8 cellular contexts compared by ENCODE assay signal in genomic region chr2:7118606-7119503, GRCh38.
A peak's percentile ranks its signal among the peaks of the same experiment; 100 is the strongest.
DNase-seq lines count a peak whose midpoint lies in the region; ATAC-seq and TF ChIP-seq lines count a peak whose summit lies in the region.

No MANE protein-coding gene starts in this region.

- TF ChIP-seq POLR2A in HCT116 (IDR thresholded peaks at IDR 0.05; ENCODE audit: borderline replicate concordance, extremely low read depth, insufficient read depth, insufficient read length) = no peak

- ATAC-seq in HCT116 = peak; percentile 78
- 0 out of 3 replicates have a peak, but pooled peaks have one; percentile 36 for ATAC-seq in RWPE2 (ENCODE audit: low read depth)
- ATAC-seq in stimulated activated naive CD8-positive, alpha-beta T cell treated with anti-CD3 and anti-CD28 coated beads, Interleukin-15, Interleukin-2, amounts not matched to agents 100 U/mL and 50 U/mL, for 24 hours = peak; percentile 23
- no peak for ATAC-seq in GM18517 (IDR thresholded peaks at IDR 0.05; ENCODE audit: unreplicated experiment)
- ATAC-seq in GM18498 (IDR thresholded peaks at IDR 0.05; ENCODE audit: unreplicated experiment) = no peak

- no peak overlapping the region for H3K4me2 ChIP-seq in HCT116 (ENCODE audit: low read length)

- H3K4me1 ChIP-seq in HCT116 (ENCODE audit: control insufficient read depth in 1 of 2, insufficient read depth in 2 of 2, low read length in 2 of 2) (peaks cover 0 to 4% of the 10 kb centered on the region in 2 experiments; a peak in 2 of 4 replicates), RWPE2 (ENCODE audit: insufficient read depth, poor library complexity, severe bottlenecking) (no peaks in the 10 kb centered on the region)

- H3K9me3 Mint-ChIP-seq in immature natural killer cell = peaks cover 0 to 12% (median 3%) of the 10 kb centered on the region in 6 donors

- no TSS peak for BruUV-seq in HCT116 (replicated peaks; lab: Mats Ljungman, UMichigan)

- no peaks in the 10 kb centered on the region for H4K20me1 ChIP-seq in HCT116 (ENCODE audit: insufficient read depth)

- no peaks in the 10 kb centered on the region for H3K36me3 ChIP-seq in HCT116 (ENCODE audit: control insufficient read depth in 1 of 2, insufficient read depth in 2 of 2, low read length in 2 of 2)
- H3K36me3 ChIP-seq in RWPE2 (ENCODE audit: low read depth) = no peaks in the 10 kb centered on the region

- H3K4me1 Mint-ChIP-seq in immature natural killer cell = no peaks in the 10 kb centered on the region

- RAD21 ChIA-PET in HCT116 (lab: Charles Lee; ENCODE audit: low non-redundant PET in 1 of 2, low total read pairs in 2 of 2, uncharacterized antibody in 2 of 2, unreplicated experiment in 2 of 2) = no interaction called here

- H3K4me3 Mint-ChIP-seq in immature natural killer cell = no peak overlapping the region

- DNase-seq in CD1c-positive myeloid dendritic cell (ENCODE audit: extremely low spot score) (peak; percentile 15), HCT116 (ENCODE audit: low read depth, low spot score) (no peak), RWPE2 (ENCODE audit: low spot score) (no peak), fibroblast of the conjunctiva (ENCODE audit: low read depth) (peak; percentile 10), immature natural killer cell (no peak)
- no peak for DNase-seq in stimulated activated naive CD8-positive, alpha-beta T cell treated with anti-CD3 and anti-CD28 coated beads, Interleukin-15, Interleukin-2, amounts not matched to agents 100 U/mL and 50 U/mL, for 24 hours

- H3K4me3 ChIP-seq in HCT116 (replicated peaks in 1 of 2; ENCODE audit: low read depth in 1 of 2, low read length in 2 of 2) (no peak overlapping the region), RWPE2 (ENCODE audit: severe bottlenecking) (no peak overlapping the region)

- no peak overlapping the region for H3K27ac Mint-ChIP-seq in immature natural killer cell

- peaks cover 7% of the 10 kb centered on the region; the same call in 1 of the 2 replicates for H3K27me3 ChIP-seq in HCT116 (ENCODE audit: insufficient read depth, low read length)
- no peaks in the 10 kb centered on the region for H3K27me3 ChIP-seq in RWPE2 (ENCODE audit: insufficient read depth, poor library complexity, severe bottlenecking)

- POLR2A ChIA-PET in HCT116 (lab: Charles Lee) = no interaction called here

- H3K9ac ChIP-seq in HCT116 (ENCODE audit: low read length) = no peak overlapping the region

- CTCF ChIA-PET in HCT116 (lab: Charles Lee) = no interaction called here

- peak; percentile 74 for TF ChIP-seq RAD21 in HCT116 (IDR thresholded peaks at IDR 0.05; ENCODE audit: low read depth)

- TF ChIP-seq CTCF in HCT116 (IDR thresholded peaks at IDR 0.05 in 2 of 3, conservative IDR thresholded peaks at IDR 0.05 in 1 of 3; ENCODE audit: borderline replicate concordance in 1 of 3, insufficient read depth in 1 of 3, low read depth in 2 of 3, low read length in 2 of 3) = peak; percentile 47 to 69 (median 48); a peak in 5 of 6 replicates
- peak; percentile 58 for TF ChIP-seq CTCF in RWPE2 (IDR thresholded peaks at IDR 0.05; ENCODE audit: poor library complexity, severe bottlenecking)

- H3K27me3 Mint-ChIP-seq in immature natural killer cell (ENCODE audit: low read depth in 3 of 3) = peaks cover 0 to 4% (median 2%) of the 10 kb centered on the region in 3 donors

- no peaks in the 10 kb centered on the region for H3K9me2 ChIP-seq in HCT116 (ENCODE audit: insufficient read depth)

- H3K27ac ChIP-seq in HCT116 (ENCODE audit: low read depth, low read length) (no peak overlapping the region), RWPE2 (ENCODE audit: poor library complexity, severe bottlenecking) (no peak overlapping the region)

- H3K9me3 ChIP-seq in HCT116 (ENCODE audit: control insufficient read depth in 1 of 2, insufficient read depth in 1 of 2, low read depth in 1 of 2, low read length in 2 of 2) (no peaks in the 10 kb centered on the region), RWPE2 (ENCODE audit: severe bottlenecking) (peaks cover 3% of the 10 kb centered on the region)

- no peaks in the 10 kb centered on the region for H3K79me2 ChIP-seq in HCT116 (ENCODE audit: insufficient read depth, low read length)

- intact Hi-C loops in HCT116 (cut with micrococcal nuclease) = loop anchor here (1.0 to 5.0 kb wide), 3 partner anchors 308 to 1568 kb away; no protein-coding TSS in a partner anchor

- no peak overlapping the region for H2AFZ ChIP-seq in HCT116 (ENCODE audit: low read depth, low read length, poor library complexity, severe bottlenecking)

- peaks cover 0 to 13% (median 12%) of the 10 kb centered on the region in 3 donors for H3K36me3 Mint-ChIP-seq in immature natural killer cell

TF ChIP-seq in HCT116, 20 proteins besides CTCF, POLR2A, EP300 and RAD21:
- TF ChIP-seq ELF1 (IDR thresholded peaks at IDR 0.05; ENCODE audit: borderline replicate concordance, low read depth) (no peak), SP1 (IDR thresholded peaks at IDR 0.05; ENCODE audit: low read depth) (no peak), CEBPB (IDR thresholded peaks at IDR 0.05; ENCODE audit: low read depth) (no peak), JUND (IDR thresholded peaks at IDR 0.05) (no peak), ZBTB33 (IDR thresholded peaks at IDR 0.05; ENCODE audit: extremely low read depth, insufficient replicate concordance, low read length) (no peak), REST (IDR thresholded peaks at IDR 0.05; ENCODE audit: low read depth) (no peak), SIN3A (IDR thresholded peaks at IDR 0.05; ENCODE audit: low read depth) (no peak), MAX (IDR thresholded peaks at IDR 0.05) (no peak), ATF3 (IDR thresholded peaks at IDR 0.05) (no peak), YY1 (IDR thresholded peaks at IDR 0.05; ENCODE audit: extremely low read depth, insufficient replicate concordance, low read depth, low read length) (no peak), EZH2phosphoT487 (IDR thresholded peaks at IDR 0.05; ENCODE audit: borderline replicate concordance) (no peak), FOSL1 (IDR thresholded peaks at IDR 0.05; ENCODE audit: low read depth) (no peak), EGR1 (IDR thresholded peaks at IDR 0.05; ENCODE audit: low read depth) (no peak), ZNF274 (IDR thresholded peaks at IDR 0.05; ENCODE audit: low read depth, low read length) (no peak), ZFX (IDR thresholded peaks at IDR 0.05) (no peak), CBX3 (IDR thresholded peaks at IDR 0.05; ENCODE audit: low read depth) (no peak), EZH2 (IDR thresholded peaks at IDR 0.05) (no peak), POLR2AphosphoS5 (IDR thresholded peaks at IDR 0.05; ENCODE audit: low read depth, low read length) (no peak)

Comparison
In these comparisons a context has a peak if more than half of its experiments do, and no peak if none do; other contexts are left out.
1. DNase-seq: peak in CD1c-positive myeloid dendritic cell (single experiment) and fibroblast of the conjunctiva (single experiment); none in HCT116 (single experiment), RWPE2 (single experiment), stimulated activated naive CD8-positive, alpha-beta T cell treated with anti-CD3 and anti-CD28 coated beads, Interleukin-15, Interleukin-2, amounts not matched to agents 100 U/mL and 50 U/mL, for 24 hours (single experiment) and immature natural killer cell (0 of 3).
2. ATAC-seq: peak in HCT116 (single experiment), RWPE2 (single experiment) and stimulated activated naive CD8-positive, alpha-beta T cell treated with anti-CD3 and anti-CD28 coated beads, Interleukin-15, Interleukin-2, amounts not matched to agents 100 U/mL and 50 U/mL, for 24 hours (single experiment); none in GM18517 (single experiment) and GM18498 (single experiment).